18 cellular contexts compared by ENCODE assay signal in genomic region chr3:54660599-54661210, GRCh38.
DNase-seq lines count a peak whose midpoint lies in the region; ATAC-seq and TF ChIP-seq lines count a peak whose summit lies in the region.
"Had no signal": no experiment of that assay in that cellular context is flagged by ENCODE, and none has a peak within 500 bp of the region (broad histone marks: within the 10 kb centered on the region; RNA-seq: fewer than 3 reads in every experiment).

No MANE protein-coding gene starts in this region.

- intact Hi-C loops in left ventricle myocardium inferior (cut with micrococcal nuclease) = no loop called here
- intact Hi-C loops in sciatic nerve (cut with DNase I) = no loop called here

- H3K36me3 ChIP-seq in left ventricle myocardium inferior = no peaks in the 10 kb centered on the region

- no peaks in the 10 kb centered on the region for H3K27me3 ChIP-seq in left ventricle myocardium inferior (ENCODE audit: low read depth)
- H3K27me3 ChIP-seq: foreskin keratinocyte had no signal

- H3K4me3 ChIP-seq in AG09309 (ENCODE audit: control insufficient read depth, low read depth, low read length) (no peak overlapping the region), choroid plexus epithelial cell (ENCODE audit: low read depth, low read length) (no peak overlapping the region), left ventricle myocardium inferior (peak overlapping the region; percentile 17)

- ATAC-seq in sciatic nerve = peak; percentile 85
- ATAC-seq: activated CD4-positive, alpha-beta T cell treated with anti-CD3 and anti-CD28 coated beads for 36 hours; foreskin keratinocyte; stimulated activated effector memory CD8-positive, alpha-beta T cell treated with anti-CD3 and anti-CD28 coated beads, Interleukin-12 subunit alpha, Interleukin-12 subunit beta, amount 100 ng/mL, for 72 hours had no signal

- TF ChIP-seq CTCF in AG09309 (IDR thresholded peaks at IDR 0.05; ENCODE audit: control insufficient read depth, insufficient read depth, low read depth, low read length, missing control alignments) (no peak), choroid plexus epithelial cell (conservative IDR thresholded peaks at IDR 0.05; ENCODE audit: low read depth, low read length) (no peak), left ventricle myocardium inferior (IDR thresholded peaks at IDR 0.05; ENCODE audit: borderline replicate concordance) (no peak)

- CTCF ChIA-PET in HEK293T (lab: Yijun Ruan, JAX) = no interaction called here

- H3K4me1 ChIP-seq in left ventricle myocardium inferior = peaks cover 4% of the 10 kb centered on the region
- H3K4me1 ChIP-seq: foreskin keratinocyte had no signal

- H3K9me3 ChIP-seq in left ventricle myocardium inferior (replicated peaks) = no peaks in the 10 kb centered on the region

- POLR2A ChIA-PET in HEK293T (lab: Yijun Ruan, JAX) = no interaction called here

- H3K27ac ChIP-seq in left ventricle myocardium inferior (replicated peaks) = peak overlapping the region; percentile 46
- H3K27ac ChIP-seq: foreskin keratinocyte, KMS-11 had no signal

- DNase-seq in AG09309 (ENCODE audit: low read depth) (peak; percentile 4), choroid plexus epithelial cell (ENCODE audit: low read depth) (peak; percentile 5), left ventricle myocardium inferior (peak; percentile 22), sciatic nerve (ENCODE audit: low spot score) (peak; percentile 67), HEK293T (ENCODE audit: extremely low spot score) (no peak), hepatic stellate cell (ENCODE audit: low spot score) (no peak), NCI-H1930 (lab: John Stamatoyannopoulos, UW) (no peak), NCI-H345 treated with DMSO at 0.1 percent for 48 hours (lab: John Stamatoyannopoulos, UW; ENCODE audit: unreplicated experiment) (no peak)
- DNase-seq: activated CD4-positive, alpha-beta T cell treated with anti-CD3 and anti-CD28 coated beads for 36 hours; foreskin keratinocyte; H7; immature natural killer cell; NCI-H1417 treated with DMSO at 0.1 percent for 48 hours; NCI-H510A; OCI-M1; stimulated activated CD4-positive, alpha-beta T cell treated with anti-CD3 and anti-CD28 coated beads, Interleukin-4, amount 100 ng/mL, for 4 hours had no signal

TF ChIP-seq in HEK293T, 16 proteins besides CTCF, POLR2A, EP300 and RAD21:
- no peak for TF ChIP-seq BHLHE40 (IDR thresholded peaks at IDR 0.05; ENCODE audit: borderline replicate concordance)
- no peak for TF ChIP-seq TARDBP (IDR thresholded peaks at IDR 0.05)
- TF ChIP-seq PKNOX1 (IDR thresholded peaks at IDR 0.05) = no peak
- TF ChIP-seq NFRKB (IDR thresholded peaks at IDR 0.05) = no peak

Comparison
In these comparisons a context has a peak if more than half of its experiments do, and no peak if none do; other contexts are left out.
1. DNase-seq: peak in AG09309 (single experiment), choroid plexus epithelial cell (single experiment), left ventricle myocardium inferior (single experiment) and sciatic nerve (single experiment); none in HEK293T (single experiment), hepatic stellate cell (single experiment), NCI-H1930 (0 of 2) and NCI-H345 treated with DMSO at 0.1 percent for 48 hours (single experiment).